21 cellular contexts compared by ENCODE assay signal in genomic region chr11:85783758-85784157, GRCh38. TPM values are rescaled to one million over a fixed set of nuclear protein-coding genes. Genes with fewer than 3 reads are reported as not detected.
DNase-seq lines count a peak whose midpoint lies in the region; ATAC-seq, FAIRE-seq and TF ChIP-seq lines count a peak whose summit lies in the region.
"Had no signal": no experiment of that assay in that cellular context is flagged by ENCODE, and none has a peak within 500 bp of the region (broad histone marks: within the 10 kb centered on the region; RNA-seq: fewer than 3 reads in every experiment).

No MANE protein-coding gene starts in this region.

- TF ChIP-seq EP300 in A549 (IDR thresholded peaks at IDR 0.05): no peak

- H3K9me3 ChIP-seq in A549: no peaks in the 10 kb centered on the region

- TF ChIP-seq RAD21 in A549 (conservative IDR thresholded peaks at IDR 0.05 in 1 of 2, IDR thresholded peaks at IDR 0.05 in 1 of 2): no peak

- ATAC-seq in A549 (no peak), GM19328 (IDR thresholded peaks at IDR 0.05; ENCODE audit: unreplicated experiment) (no peak), GM21717 (IDR thresholded peaks at IDR 0.05; ENCODE audit: unreplicated experiment) (no peak)
- ATAC-seq: GM23338, K562, PC-3, Right ventricle myocardium inferior had no signal

- TF ChIP-seq CTCF in A549 (IDR thresholded peaks at IDR 0.05): no peak

- no peak for FAIRE-seq in A549 (lab: Jason Lieb, UNC)
- FAIRE-seq: K562 had no signal

- CTCF ChIA-PET in A549 (lab: Yijun Ruan, JAX): no interaction called here

- H3K4me3 ChIP-seq in A549: no peak overlapping the region
- H3K4me3 ChIP-seq: GM23338, K562 had no signal

- WGBS in A549 (ENCODE audit: missing lambda C conversion rate): 60% methylated on average over 1 of the region's 1 CpG

- DNase-seq in A549 (ENCODE audit: low read depth in 1 of 2, low spot score in 1 of 2) (no peak), M059J (ENCODE audit: low read depth) (peak; percentile 41), amniotic epithelial cell (ENCODE audit: low read depth) (peak; percentile 32), glomerular visceral epithelial cell (ENCODE audit: extremely low spot score) (peak; percentile 13), NCI-H2171 (lab: John Stamatoyannopoulos, UW) (no peak)
- DNase-seq in stimulated activated CD4-positive, alpha-beta T cell treated with anti-CD3 and anti-CD28 coated beads, Interleukin-2, amount 100 ng/mL, for 48 hours: no peak
- DNase-seq: ACHN; CD4-positive, CD25-positive, alpha-beta regulatory T cell; DND-41; GF-D8; NCI-H1048; NCI-H146; NCI-H345; NCI-H526 treated with DMSO at 0.1 percent for 48 hours; PC-3 had no signal

- POLR2A ChIA-PET in A549 (lab: Yijun Ruan, JAX): no interaction called here

- TF ChIP-seq POLR2A in A549 (IDR thresholded peaks at IDR 0.05; ENCODE audit: low read length): no peak

- H3K4me1 ChIP-seq in A549: peaks cover 48% of the 10 kb centered on the region

- peak overlapping the region; percentile 2 to 58; a peak in 3 of 6 replicates for H3K27ac ChIP-seq in A549
- H3K27ac ChIP-seq: HL-60 had no signal

- no peak overlapping the region for H3K4me2 ChIP-seq in A549
- H3K4me2 ChIP-seq: GM23338 had no signal

TF ChIP-seq in A549, 52 proteins besides CTCF, POLR2A, EP300 and RAD21:
- no peak for TF ChIP-seq NPAS2 (CRISPR knock-in tag; IDR thresholded peaks at IDR 0.05; ENCODE audit: borderline replicate concordance)
- TF ChIP-seq ELK1 (IDR thresholded peaks at IDR 0.05; ENCODE audit: low read depth, low read length): no peak
- no peak for TF ChIP-seq CEBPB (IDR thresholded peaks at IDR 0.05)
- TF ChIP-seq EHMT2 (IDR thresholded peaks at IDR 0.05; ENCODE audit: low read depth): no peak
- no peak for TF ChIP-seq ZFP36 (IDR thresholded peaks at IDR 0.05; ENCODE audit: borderline replicate concordance, partially characterized antibody)
- no peak for TF ChIP-seq HES2 (IDR thresholded peaks at IDR 0.05)
- no peak for TF ChIP-seq HOXB5 (CRISPR knock-in tag; IDR thresholded peaks at IDR 0.05)
- no peak for TF ChIP-seq ZSCAN20 (CRISPR knock-in tag; IDR thresholded peaks at IDR 0.05)
- TF ChIP-seq MAX (IDR thresholded peaks at IDR 0.05): no peak
- TF ChIP-seq CHD2 (IDR thresholded peaks at IDR 0.05; ENCODE audit: low read length, partially characterized antibody): no peak
- TF ChIP-seq BHLHE40 (IDR thresholded peaks at IDR 0.05; ENCODE audit: low read depth, low read length): no peak
- TF ChIP-seq BCL3 (IDR thresholded peaks at IDR 0.05): no peak
- no peak for TF ChIP-seq HOXA7 (CRISPR knock-in tag; IDR thresholded peaks at IDR 0.05)
- no peak for TF ChIP-seq EHF (CRISPR knock-in tag; IDR thresholded peaks at IDR 0.05)

RNA-seq across cellular contexts. Expression of gene SYTL2, which starts 27.2 kb away (rescaled TPM):
- 34.2 and 41.6 TPM in 2 replicates for polyA plus RNA-seq in A549 (2011; rRNA removed)
- 4.1 and 4.6 TPM in 2 replicates for polyA plus RNA-seq in A549 (2012; cell fraction: cytosol; rRNA removed)
- 5.4 and 13.3 TPM in 2 replicates for polyA plus RNA-seq in A549 (2012; cell fraction: nucleus; rRNA removed)
- 10.8 to 15.5 TPM (median 11.6 TPM) in 3 replicates for polyA plus RNA-seq in A549 (2017; fragmentation: RNase III; extraction: RNeasy Plus Mini Kit Qiagen cat#74134 plus additional on column Dnase treatment)
- 15.1 and 16.5 TPM in 2 replicates for polyA minus RNA-seq in A549 (2011; rRNA and poly(A)+ RNA removed)
- 46.8 and 80.3 TPM in 2 replicates for total RNA-seq in M059J (2014; rRNA removed; shearing (Covaris generic))

Comparison
In these comparisons a context has a peak if more than half of its experiments do, and no peak if none do; other contexts are left out.
1. DNase-seq: peak in M059J (single experiment), amniotic epithelial cell (single experiment) and glomerular visceral epithelial cell (single experiment); none in A549 (0 of 2), stimulated activated CD4-positive, alpha-beta T cell treated with anti-CD3 and anti-CD28 coated beads, Interleukin-2, amount 100 ng/mL, for 48 hours (0 of 2) and NCI-H2171 (single experiment).